20 cellular contexts compared by ENCODE assay signal in the genomic region with DNA sequence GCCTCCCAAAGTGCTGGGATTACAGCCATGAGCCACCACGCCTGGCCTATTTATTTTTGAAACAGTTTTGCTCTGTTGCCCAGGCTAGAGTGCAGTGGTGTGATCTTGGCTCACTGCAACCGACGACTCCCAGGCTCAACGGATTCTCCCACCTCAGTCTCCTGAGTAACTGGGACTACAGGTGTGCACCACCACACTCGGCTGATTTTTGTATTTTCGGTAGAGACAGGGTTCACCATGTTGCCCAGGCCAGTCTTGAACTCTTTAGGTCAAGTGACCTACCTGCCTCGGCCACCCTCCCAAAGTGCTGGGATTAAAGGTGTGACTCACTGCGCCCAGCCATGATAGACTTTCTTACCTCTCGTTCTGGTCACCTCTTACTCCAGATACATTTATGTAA.
DNase-seq lines count a peak whose midpoint lies in the region; ATAC-seq and TF ChIP-seq lines count a peak whose summit lies in the region.
"Had no signal": no experiment of that assay in that cellular context is flagged by ENCODE, and none has a peak within 500 bp of the region (broad histone marks: within the 10 kb centered on the region; RNA-seq: fewer than 3 reads in every experiment).

No MANE protein-coding gene starts in this region.

- no peaks in the 10 kb centered on the region for H3K9me2 ChIP-seq in GM23338 (ENCODE audit: insufficient read depth)

- H3K36me3 ChIP-seq in GM23338 (ENCODE audit: insufficient read depth) = no peaks in the 10 kb centered on the region

- no peaks in the 10 kb centered on the region for H3K27me3 ChIP-seq in GM23338 (ENCODE audit: insufficient read depth)

- H3K36me3 Mint-ChIP-seq in GM23338 (ENCODE audit: low read depth) (peaks cover 11% of the 10 kb centered on the region), brain (peaks cover 22% of the 10 kb centered on the region), progenitor cell of endocrine pancreas (ENCODE audit: insufficient read depth) (peaks cover 12% of the 10 kb centered on the region), MCF 10A (ENCODE audit: insufficient read depth, unreplicated experiment) (peaks cover 58% of the 10 kb centered on the region)

- no peak overlapping the region for H2AFZ ChIP-seq in GM23338

- peak; percentile 49 for DNase-seq in activated CD8-positive, alpha-beta memory T cell treated with anti-CD3 and anti-CD28 coated beads for 24 hours
- no peak for DNase-seq in activated CD8-positive, alpha-beta memory T cell treated with anti-CD3 and anti-CD28 coated beads, Interleukin-2, amount 50 U/mL, for 4 hours
- DNase-seq in GM23338 (ENCODE audit: low spot score) (no peak), progenitor cell of endocrine pancreas (ENCODE audit: low spot score, unreplicated experiment) (no peak), MCF 10A (ENCODE audit: unreplicated experiment) (no peak)
- DNase-seq in stimulated activated CD4-positive, alpha-beta T cell treated with anti-CD3 and anti-CD28 coated beads, Interleukin-1b, Interleukin-23, amount 100 ng/mL, for 48 hours = no peak
- DNase-seq: 8988T; Calu3; DMS153; Kasumi-1; NCI-H1105 treated with DMSO at 0.1 percent for 48 hours; NCI-H146; NCI-H1930; NCI-H2107; NCI-H524 treated with DMSO at 0.1 percent for 48 hours; NCI-H82; NK-92 treated with Interleukin-12 subunit alpha and Interleukin-12 subunit beta, amount 100 ng/mL, for 24 hours; PC-3 had no signal

- CTCF ChIA-PET in MCF 10A (lab: Yijun Ruan, JAX) = no interaction called here

- H3K4me1 Mint-ChIP-seq in GM23338 (peaks cover 16% of the 10 kb centered on the region), brain (peaks cover 21% of the 10 kb centered on the region), progenitor cell of endocrine pancreas (ENCODE audit: low read depth) (peaks cover 4% of the 10 kb centered on the region), MCF 10A (ENCODE audit: insufficient read depth, unreplicated experiment) (peaks cover 5% of the 10 kb centered on the region)

- ATAC-seq in GM23338 = no peak
- ATAC-seq: HepG2, PC-3 had no signal

- 0 out of 2 replicates have a peak, but pooled peaks cover 3% of the 10 kb centered on the region for H3K79me2 ChIP-seq in GM23338 (replicated peaks; ENCODE audit: insufficient read depth)

- no peaks in the 10 kb centered on the region for H4K20me1 ChIP-seq in GM23338 (replicated peaks; ENCODE audit: insufficient read depth)

- no peak overlapping the region for H3K27ac ChIP-seq in GM23338 (ENCODE audit: low read depth)

- peaks cover 3% of the 10 kb centered on the region; the same call in 1 of the 2 replicates for H3F3A ChIP-seq in GM23338 (replicated peaks; ENCODE audit: low read depth)

- intact Hi-C loops in MCF 10A (cut with micrococcal nuclease) = loop anchor here (10.0 kb wide), 1 partner anchor 127 kb away; the partner anchor contains the start of gene UBE2K

- H3K4me3 Mint-ChIP-seq in GM23338 (no peak overlapping the region; the same call in 2 of the 3 replicates), brain (no peak overlapping the region), progenitor cell of endocrine pancreas (ENCODE audit: low read depth) (no peak overlapping the region), MCF 10A (ENCODE audit: unreplicated experiment) (no peak overlapping the region)

- H3K4me1 ChIP-seq in GM23338 (ENCODE audit: insufficient read depth) = no peaks in the 10 kb centered on the region; the same call in 1 of the 2 replicates

- no peaks in the 10 kb centered on the region for H3K9me3 Mint-ChIP-seq in GM23338
- no peaks in the 10 kb centered on the region for H3K9me3 Mint-ChIP-seq in brain
- H3K9me3 Mint-ChIP-seq in progenitor cell of endocrine pancreas (ENCODE audit: low read depth) = no peaks in the 10 kb centered on the region
- no peaks in the 10 kb centered on the region for H3K9me3 Mint-ChIP-seq in MCF 10A (ENCODE audit: unreplicated experiment)

- no peak overlapping the region for H3K4me3 ChIP-seq in GM23338

- H3K4me2 ChIP-seq in GM23338 = no peak overlapping the region

- no TSS peak for BruUV-seq in MCF 10A (replicated peaks; lab: Mats Ljungman, UMichigan)

- H3K27ac Mint-ChIP-seq in GM23338 (peak overlapping the region; percentile 65; the same call in 1 of the 2 replicates), brain (peak overlapping the region in 4 of 5 experiments; percentile 30 to 88 (median 74)), progenitor cell of endocrine pancreas (peak overlapping the region; percentile 45), MCF 10A (ENCODE audit: low read depth, unreplicated experiment) (no peak overlapping the region)

- TF ChIP-seq CTCF in GM23338 (conservative IDR thresholded peaks at IDR 0.05; ENCODE audit: low read depth in 2 of 2) (no peak), brain (conservative IDR thresholded peaks at IDR 0.05) (no peak), progenitor cell of endocrine pancreas (IDR thresholded peaks at IDR 0.05; ENCODE audit: unreplicated experiment) (no peak), MCF 10A (IDR thresholded peaks at IDR 0.05; ENCODE audit: unreplicated experiment) (no peak)

- H3K27me3 Mint-ChIP-seq in GM23338 (ENCODE audit: insufficient read depth, low read depth, poor library complexity) (peaks cover 7% of the 10 kb centered on the region), brain (peaks cover 2% of the 10 kb centered on the region), progenitor cell of endocrine pancreas (no peaks in the 10 kb centered on the region), MCF 10A (ENCODE audit: insufficient read depth, unreplicated experiment) (no peaks in the 10 kb centered on the region)

- POLR2A ChIA-PET in MCF 10A (lab: Yijun Ruan, JAX) = no interaction called here

TF ChIP-seq in GM23338, 12 proteins besides CTCF, POLR2A, EP300 and RAD21:
- no peak for TF ChIP-seq NANOG (IDR thresholded peaks at IDR 0.05; ENCODE audit: borderline replicate concordance)
